Comparison of ENCODE assay signal across 1 cellular context in the genomic region with DNA sequence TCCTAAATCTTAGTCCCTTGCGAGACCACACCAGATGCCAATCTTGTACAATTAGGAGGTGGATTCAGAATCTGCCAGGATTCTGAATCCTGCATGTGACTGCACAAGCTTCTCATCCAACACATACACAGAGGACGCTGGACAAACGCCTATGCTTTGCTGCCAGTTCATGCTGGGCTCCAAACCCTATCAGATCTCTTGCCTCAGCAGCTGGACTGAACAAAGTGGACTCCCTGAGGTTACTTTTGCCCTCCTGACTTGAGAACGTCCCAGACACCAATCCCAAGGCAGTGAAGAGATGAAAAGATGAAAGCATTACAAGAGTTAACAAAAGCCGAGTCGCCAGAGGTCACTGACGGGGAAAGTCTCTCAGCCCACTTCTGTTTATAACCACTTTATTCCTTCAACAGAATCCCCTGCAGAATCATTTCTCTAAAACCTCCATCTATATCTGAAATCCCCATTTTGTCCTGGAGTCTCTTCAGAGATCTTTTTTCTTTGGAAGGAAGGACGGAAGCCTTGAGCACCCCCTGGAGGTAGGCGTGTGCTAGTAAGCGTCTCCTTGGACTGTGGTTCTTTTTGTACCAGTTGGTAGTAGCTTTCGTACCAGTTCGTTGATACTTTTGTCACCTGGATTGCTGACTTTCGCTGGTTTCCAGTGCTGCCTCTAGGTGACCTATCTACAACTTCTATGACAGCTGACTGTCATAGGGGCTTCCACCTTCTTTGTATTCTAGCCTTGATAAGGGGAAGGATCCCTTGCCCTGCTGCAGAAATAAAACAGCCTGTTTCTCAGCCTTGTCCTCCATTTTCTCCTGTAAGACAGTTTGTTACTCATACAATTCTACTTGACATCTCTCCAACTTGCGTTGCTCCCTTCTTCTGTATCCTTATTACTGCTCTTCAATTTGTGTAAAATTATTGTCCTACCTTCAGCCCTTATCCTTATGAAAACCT.
TF ChIP-seq lines count a peak whose summit lies in the region.

No MANE protein-coding gene starts in this region.

TF ChIP-seq in K562, 482 proteins besides CTCF, POLR2A, EP300 and RAD21 (continued from another document):
- TF ChIP-seq ATF7 (IDR thresholded peaks at IDR 0.05), result 0 out of 2 replicates have a peak, but pooled peaks have one; percentile 29
- TF ChIP-seq MCM7 (IDR thresholded peaks at IDR 0.05), result no peak
- TF ChIP-seq ESRRB (CRISPR knock-in tag; IDR thresholded peaks at IDR 0.05; ENCODE audit: borderline replicate concordance), result no peak
- TF ChIP-seq SIN3A (IDR thresholded peaks at IDR 0.05; ENCODE audit: borderline replicate concordance in 2 of 2, control insufficient read depth in 1 of 2, low read depth in 2 of 2, low read length in 2 of 2), result no peak
- TF ChIP-seq, protein P1, sequence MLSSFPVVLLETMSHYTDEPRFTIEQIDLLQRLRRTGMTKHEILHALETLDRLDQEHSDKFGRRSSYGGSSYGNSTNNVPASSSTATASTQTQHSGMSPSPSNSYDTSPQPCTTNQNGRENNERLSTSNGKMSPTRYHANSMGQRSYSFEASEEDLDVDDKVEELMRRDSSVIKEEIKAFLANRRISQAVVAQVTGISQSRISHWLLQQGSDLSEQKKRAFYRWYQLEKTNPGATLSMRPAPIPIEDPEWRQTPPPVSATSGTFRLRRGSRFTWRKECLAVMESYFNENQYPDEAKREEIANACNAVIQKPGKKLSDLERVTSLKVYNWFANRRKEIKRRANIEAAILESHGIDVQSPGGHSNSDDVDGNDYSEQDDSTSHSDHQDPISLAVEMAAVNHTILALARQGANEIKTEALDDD (IDR thresholded peaks at IDR 0.05), result peak; percentile 61
- peak in 1 of 2 experiments; percentile 64; a peak in 1 of 3 replicates for TF ChIP-seq CBX3 (IDR thresholded peaks at IDR 0.05; ENCODE audit: borderline replicate concordance in 1 of 2, low read length in 2 of 2)
- TF ChIP-seq RBM25 (IDR thresholded peaks at IDR 0.05; ENCODE audit: low read depth, low read length, severe bottlenecking), result no peak
